Comparison of ENCODE assay signal across 16 cellular contexts in genomic region chr3:15430624-15431023, GRCh38. TPM values are rescaled to one million over a fixed set of nuclear protein-coding genes. Genes with fewer than 3 reads are reported as not detected.
DNase-seq lines count a peak whose midpoint lies in the region; ATAC-seq and TF ChIP-seq lines count a peak whose summit lies in the region.
"Had no signal": no experiment of that assay in that cellular context is flagged by ENCODE, and none has a peak within 500 bp of the region (broad histone marks: within the 10 kb centered on the region; RNA-seq: fewer than 3 reads in every experiment).

No MANE protein-coding gene starts in this region.

- H3K4me1 Mint-ChIP-seq in activated naive CD8-positive, alpha-beta T cell (ENCODE audit: low read depth): peaks cover 53% of the 10 kb centered on the region
- H3K4me1 Mint-ChIP-seq in activated naive CD8-positive, alpha-beta T cell treated with anti-CD3 and anti-CD28 coated beads, Interleukin-2, amount 50 U/mL, for 24 hours: peaks cover 39% of the 10 kb centered on the region
- H3K4me1 Mint-ChIP-seq in stimulated activated effector memory CD8-positive, alpha-beta T cell treated with anti-CD3 and anti-CD28 coated beads, Interleukin-12 subunit alpha, Interleukin-12 subunit beta, amount 100 ng/mL, for 72 hours: peaks cover 40% of the 10 kb centered on the region

- H3K4me3 Mint-ChIP-seq in activated naive CD8-positive, alpha-beta T cell: peak overlapping the region; percentile 53
- H3K4me3 Mint-ChIP-seq in activated naive CD8-positive, alpha-beta T cell treated with anti-CD3 and anti-CD28 coated beads, Interleukin-2, amount 50 U/mL, for 24 hours: no peak overlapping the region
- peak overlapping the region; percentile 83 for H3K4me3 Mint-ChIP-seq in stimulated activated effector memory CD8-positive, alpha-beta T cell treated with anti-CD3 and anti-CD28 coated beads, Interleukin-12 subunit alpha, Interleukin-12 subunit beta, amount 100 ng/mL, for 72 hours
- H3K4me3 Mint-ChIP-seq: CD8-positive, alpha-beta T cell had no signal

- peak overlapping the region; percentile 80 for H3K27ac ChIP-seq in VCaP
- H3K27ac ChIP-seq: KMS-11, SJCRH30 had no signal

- intact Hi-C loops in head of caudate nucleus (cut with DNase I): no loop called here

- no peaks in the 10 kb centered on the region for H3K9me3 Mint-ChIP-seq in activated naive CD8-positive, alpha-beta T cell (ENCODE audit: low read depth)
- no peaks in the 10 kb centered on the region for H3K9me3 Mint-ChIP-seq in activated naive CD8-positive, alpha-beta T cell treated with anti-CD3 and anti-CD28 coated beads, Interleukin-2, amount 50 U/mL, for 24 hours
- no peaks in the 10 kb centered on the region for H3K9me3 Mint-ChIP-seq in stimulated activated effector memory CD8-positive, alpha-beta T cell treated with anti-CD3 and anti-CD28 coated beads, Interleukin-12 subunit alpha, Interleukin-12 subunit beta, amount 100 ng/mL, for 72 hours
- H3K9me3 Mint-ChIP-seq: CD8-positive, alpha-beta T cell had no signal

- no peak overlapping the region for H3K27ac Mint-ChIP-seq in activated naive CD8-positive, alpha-beta T cell
- no peak overlapping the region for H3K27ac Mint-ChIP-seq in activated naive CD8-positive, alpha-beta T cell treated with anti-CD3 and anti-CD28 coated beads, Interleukin-2, amount 50 U/mL, for 24 hours
- peak overlapping the region; percentile 69 for H3K27ac Mint-ChIP-seq in stimulated activated effector memory CD8-positive, alpha-beta T cell treated with anti-CD3 and anti-CD28 coated beads, Interleukin-12 subunit alpha, Interleukin-12 subunit beta, amount 100 ng/mL, for 72 hours
- H3K27ac Mint-ChIP-seq: CD8-positive, alpha-beta T cell had no signal

- no peak for ATAC-seq in activated naive CD8-positive, alpha-beta T cell treated with anti-CD3 and anti-CD28 coated beads, Interleukin-2, amount 50 U/mL, for 24 hours
- peak; percentile 59 for ATAC-seq in esophagus mucosa
- ATAC-seq in stimulated activated effector memory CD8-positive, alpha-beta T cell treated with anti-CD3 and anti-CD28 coated beads, Interleukin-12 subunit alpha, Interleukin-12 subunit beta, amount 100 ng/mL, for 72 hours: no peak
- no peak for ATAC-seq in GM21390 (IDR thresholded peaks at IDR 0.05; ENCODE audit: unreplicated experiment)
- ATAC-seq: CD8-positive, alpha-beta T cell had no signal

- no peaks in the 10 kb centered on the region for H3K27me3 Mint-ChIP-seq in activated naive CD8-positive, alpha-beta T cell
- no peaks in the 10 kb centered on the region for H3K27me3 Mint-ChIP-seq in activated naive CD8-positive, alpha-beta T cell treated with anti-CD3 and anti-CD28 coated beads, Interleukin-2, amount 50 U/mL, for 24 hours

- H3K36me3 Mint-ChIP-seq in activated naive CD8-positive, alpha-beta T cell: peaks cover 5% of the 10 kb centered on the region
- peaks cover 41% of the 10 kb centered on the region for H3K36me3 Mint-ChIP-seq in activated naive CD8-positive, alpha-beta T cell treated with anti-CD3 and anti-CD28 coated beads, Interleukin-2, amount 50 U/mL, for 24 hours (ENCODE audit: low read depth)
- peaks cover 91% of the 10 kb centered on the region for H3K36me3 Mint-ChIP-seq in stimulated activated effector memory CD8-positive, alpha-beta T cell treated with anti-CD3 and anti-CD28 coated beads, Interleukin-12 subunit alpha, Interleukin-12 subunit beta, amount 100 ng/mL, for 72 hours

- no peak for TF ChIP-seq CTCF in VCaP (conservative IDR thresholded peaks at IDR 0.05)

- no peak for DNase-seq in activated naive CD8-positive, alpha-beta T cell treated with anti-CD3 and anti-CD28 coated beads, Interleukin-2, amount 50 U/mL, for 24 hours
- no peak for DNase-seq in stimulated activated effector memory CD8-positive, alpha-beta T cell treated with anti-CD3 and anti-CD28 coated beads, Interleukin-12 subunit alpha, Interleukin-12 subunit beta, amount 100 ng/mL, for 72 hours (ENCODE audit: low spot score in 2 of 2)
- DNase-seq in head of caudate nucleus: no peak
- no peak for DNase-seq in NK-92 treated with Interleukin-12 subunit alpha and Interleukin-12 subunit beta, amount 100 ng/mL, for 24 hours (lab: John Stamatoyannopoulos, UW)
- DNase-seq: ACHN; CD8-positive, alpha-beta T cell; MG63; NCI-H1092 treated with DMSO at 0.1 percent for 48 hours; NCI-H187 treated with DMSO at 0.1 percent for 48 hours; NCI-H2171; SJCRH30 had no signal

RNA-seq across cellular contexts. Expression of gene EAF1, which starts 3.2 kb away (rescaled TPM):
- 13.3 TPM for total RNA-seq in esophagus mucosa

RNA-seq across cellular contexts. Expression of gene METTL6, which starts 3.3 kb away (rescaled TPM):
- 10.8 TPM for total RNA-seq in esophagus mucosa
